Comparison of ENCODE assay signal across 13 cellular contexts in the genomic region with DNA sequence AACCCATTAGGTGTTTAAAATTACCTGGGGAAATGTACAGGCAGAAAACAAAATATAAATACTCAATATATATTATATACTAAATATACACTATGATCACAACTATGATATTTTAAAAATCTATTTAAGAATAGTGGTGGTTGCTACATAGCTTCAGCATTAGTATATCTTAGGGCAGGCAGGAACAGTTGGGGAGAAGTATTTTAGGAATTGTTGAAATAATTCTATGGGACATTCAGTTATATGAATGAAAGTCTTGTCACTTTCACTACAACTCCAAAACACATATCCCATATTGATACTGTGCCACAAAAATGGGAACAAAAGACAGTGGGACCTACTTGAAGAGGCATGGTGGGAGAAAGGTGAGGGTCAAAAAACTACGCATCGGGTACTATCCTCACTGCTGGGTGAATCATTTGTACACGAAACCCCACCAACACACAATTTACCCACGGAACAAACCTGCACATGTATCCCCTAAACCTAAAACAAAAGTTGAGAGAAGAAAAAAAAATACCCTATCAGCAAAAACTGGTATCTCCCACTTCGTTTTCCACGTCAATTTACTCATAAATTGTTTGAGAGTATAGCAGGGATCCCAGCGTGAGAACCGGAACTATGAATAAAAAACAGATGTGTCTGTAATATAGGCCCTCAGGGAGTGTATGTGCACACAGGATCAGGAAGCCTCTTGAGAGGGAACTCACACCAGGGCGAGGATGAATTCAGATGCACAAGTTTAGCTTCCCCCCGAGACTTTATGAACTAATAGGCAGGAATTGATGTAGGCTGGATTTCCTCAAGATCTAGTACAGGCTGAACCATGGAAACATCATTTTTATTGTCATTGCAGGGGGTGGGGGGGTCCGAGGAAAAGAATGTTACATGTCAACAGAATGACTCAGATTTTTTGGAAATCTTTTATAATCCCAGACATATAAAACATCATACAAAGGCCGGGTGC. TPM values are rescaled to one million over a fixed set of nuclear protein-coding genes. Genes with fewer than 3 reads are reported as not detected.
DNase-seq lines count a peak whose midpoint lies in the region; ATAC-seq and TF ChIP-seq lines count a peak whose summit lies in the region.
"Had no signal": no experiment of that assay in that cellular context is flagged by ENCODE, and none has a peak within 500 bp of the region (broad histone marks: within the 10 kb centered on the region; RNA-seq: fewer than 3 reads in every experiment).

No MANE protein-coding gene starts in this region.

- TF ChIP-seq EP300 in transverse colon (IDR thresholded peaks at IDR 0.05; ENCODE audit: low read depth) = no peak

- H3K27ac ChIP-seq in IMR-90 (ENCODE audit: insufficient read depth, low read length) (peak overlapping the region; percentile 30; the same call in 1 of the 2 replicates), transverse colon (peak overlapping the region; percentile 8 to 32 (median 28))

- BruUV-seq in IMR-90 (replicated peaks; lab: Mats Ljungman, UMichigan) (no TSS peak), Calu3 (replicated peaks; lab: Mats Ljungman, UMichigan) (no TSS peak)

- no peaks in the 10 kb centered on the region for H3K27me3 ChIP-seq in IMR-90 (ENCODE audit: control insufficient read depth, insufficient read depth, low read length)
- H3K27me3 ChIP-seq in transverse colon = no peaks in the 10 kb centered on the region
- H3K27me3 ChIP-seq: breast epithelium had no signal

- TF ChIP-seq CTCF in IMR-90 (conservative IDR thresholded peaks at IDR 0.05; ENCODE audit: low read depth, low read length) (no peak), choroid plexus epithelial cell (conservative IDR thresholded peaks at IDR 0.05; ENCODE audit: low read depth, low read length) (no peak), transverse colon (IDR thresholded peaks at IDR 0.05) (no peak), Calu3 (IDR thresholded peaks at IDR 0.05; ENCODE audit: unreplicated experiment) (no peak)

- H3K23ac ChIP-seq in IMR-90 (ENCODE audit: low read depth, low read length) = peak overlapping the region; percentile 69; the same call in 1 of the 2 replicates

- no peak overlapping the region for H3K4me3 Mint-ChIP-seq in Calu3 (ENCODE audit: low read depth, unreplicated experiment)
- H3K4me3 Mint-ChIP-seq: activated T-cell treated with anti-CD3 and anti-CD28 coated beads, Interleukin-2, amount 50 U/mL, for 72 hours; stimulated activated naive CD8-positive, alpha-beta T cell treated with anti-CD3 and anti-CD28 coated beads, Interleukin-15, Interleukin-2, amounts not matched to agents 100 ng/mL and 50 ng/mL, for 24 hours had no signal

- dilution Hi-C loops in IMR-90 (cut with HindIII; ENCODE audit: low sequenced_read_pairs, unreplicated experiment) = no loop called here

- intact Hi-C loops in IMR-90 (cut with micrococcal nuclease) (loop anchor here (5.0 kb wide), 3 partner anchors 33 to 183 kb away; partner anchors contain the start of gene KIF20B), transverse colon (cut with DNase I; ENCODE audit: low total_unique reads) (no loop called here), Calu3 (cut with micrococcal nuclease; ENCODE audit: unreplicated experiment) (no loop called here)

- H3K36me3 ChIP-seq in IMR-90 (ENCODE audit: control insufficient read depth, insufficient read depth, low read length) (no peaks in the 10 kb centered on the region), transverse colon (no peaks in the 10 kb centered on the region)
- H3K36me3 ChIP-seq: breast epithelium had no signal

- 88% methylated on average over 4 of the region's 12 CpGs; no CpG with 5 or more reads in 1 of the 2 experiments for WGBS in IMR-90 (ENCODE audit: extremely low coverage in 2 of 2, insufficient read length in 1 of 2), 2 experiments
- 70 to 79% methylated on average over 10 to 12 of the region's 12 CpGs for WGBS in transverse colon (ENCODE audit: low coverage in 1 of 2), 2 donors

- CTCF ChIA-PET in IMR-90 (lab: Yijun Ruan, JAX) (no interaction called here), Calu3 (lab: Charles Lee) (no interaction called here)

- peak overlapping the region; percentile 66 for H2AK9ac ChIP-seq in IMR-90 (replicated peaks; ENCODE audit: low read depth, low read length, poor library complexity)

- peak overlapping the region; percentile 36; the same call in 1 of the 2 replicates for H4K91ac ChIP-seq in IMR-90 (ENCODE audit: insufficient read depth, low read depth, low read length)

- TF ChIP-seq RAD21 in IMR-90 (IDR thresholded peaks at IDR 0.05; ENCODE audit: low read length) = no peak

- H3K9me3 ChIP-seq in IMR-90 (ENCODE audit: control insufficient read depth, insufficient read depth, low read length) (no peaks in the 10 kb centered on the region), transverse colon (no peaks in the 10 kb centered on the region)
- H3K9me3 ChIP-seq: breast epithelium had no signal

- peak overlapping the region; percentile 86; the same call in 2 of the 3 replicates for H2BK15ac ChIP-seq in IMR-90 (ENCODE audit: low read depth, low read length)

- H3K4ac ChIP-seq in IMR-90 (ENCODE audit: low read depth, low read length) = peak overlapping the region; percentile 73

- peak overlapping the region; percentile 79 for H2BK5ac ChIP-seq in IMR-90 (ENCODE audit: low read depth, low read length, poor library complexity, severe bottlenecking)

- peak overlapping the region; percentile 81; the same call in 1 of the 2 replicates for H3K18ac ChIP-seq in IMR-90 (ENCODE audit: low read depth, low read length)

- H2BK20ac ChIP-seq in IMR-90 (ENCODE audit: low read depth, low read length) = peak overlapping the region; percentile 95

- H3K4me1 ChIP-seq in IMR-90 (ENCODE audit: control insufficient read depth, insufficient read depth, low read length) (peaks cover 29% of the 10 kb centered on the region), transverse colon (peaks cover 0 to 10% (median 0%) of the 10 kb centered on the region in 4 donors)
- H3K4me1 ChIP-seq: breast epithelium had no signal

- peak; percentile 6; the same call in 1 of the 2 replicates for ATAC-seq in IMR-90 (ENCODE audit: low read depth)
- ATAC-seq: activated T-cell treated with anti-CD3 and anti-CD28 coated beads, Interleukin-2, amount 50 U/mL, for 72 hours had no signal

- no peaks in the 10 kb centered on the region for H3K36me3 Mint-ChIP-seq in Calu3 (ENCODE audit: insufficient read depth, unreplicated experiment)

- H3K9me3 Mint-ChIP-seq in Calu3 (ENCODE audit: low read depth, unreplicated experiment) = no peaks in the 10 kb centered on the region
- H3K9me3 Mint-ChIP-seq: activated T-cell treated with anti-CD3 and anti-CD28 coated beads, Interleukin-2, amount 50 U/mL, for 72 hours; stimulated activated naive CD8-positive, alpha-beta T cell treated with anti-CD3 and anti-CD28 coated beads, Interleukin-15, Interleukin-2, amounts not matched to agents 100 ng/mL and 50 ng/mL, for 24 hours had no signal

- in situ Hi-C loops in IMR-90 (cut with MboI; ENCODE audit: low sequenced_read_pairs) (no loop called here), transverse colon (cut with MboI; ENCODE audit: low pct_ligation_motif_present in 1 of 4, low pct_unique_long_range_greater_than_20kb in 1 of 4, low sequenced_read_pairs in 3 of 4) (no loop called here)

- 0 out of 4 replicates have a peak, but pooled peaks cover 0 to under 1% of the 10 kb centered on the region in 2 experiments for H3K79me1 ChIP-seq in IMR-90 (ENCODE audit: low read depth in 1 of 2, low read length in 2 of 2)

- no peak overlapping the region for H3K4me3 ChIP-seq in IMR-90 (ENCODE audit: insufficient read depth, low read depth, low read length)
- H3K4me3 ChIP-seq in choroid plexus epithelial cell (ENCODE audit: low read depth, low read length) = no peak overlapping the region
- no peak overlapping the region for H3K4me3 ChIP-seq in transverse colon
- H3K4me3 ChIP-seq: breast epithelium had no signal

- H3K56ac ChIP-seq in IMR-90 (ENCODE audit: extremely low read depth, insufficient read depth, low read length) = no peak overlapping the region

- H3K4me1 Mint-ChIP-seq in Calu3 (ENCODE audit: low read depth, unreplicated experiment) = peaks cover 14% of the 10 kb centered on the region

- no peak overlapping the region for H3K27ac Mint-ChIP-seq in Calu3 (ENCODE audit: unreplicated experiment)
- H3K27ac Mint-ChIP-seq: activated T-cell treated with anti-CD3 and anti-CD28 coated beads, Interleukin-2, amount 50 U/mL, for 72 hours; stimulated activated naive CD8-positive, alpha-beta T cell treated with anti-CD3 and anti-CD28 coated beads, Interleukin-15, Interleukin-2, amounts not matched to agents 100 ng/mL and 50 ng/mL, for 24 hours had no signal

- peak overlapping the region; percentile 50; the same call in 1 of the 2 replicates for H3K14ac ChIP-seq in IMR-90 (replicated peaks; ENCODE audit: low read depth, low read length)

- H2BK120ac ChIP-seq in IMR-90 (ENCODE audit: low read depth, low read length) = peak overlapping the region; percentile 96

- H3K4me2 ChIP-seq in IMR-90 (ENCODE audit: low read depth, low read length) = peak overlapping the region; percentile 35; the same call in 1 of the 2 replicates

- H2AFZ ChIP-seq in IMR-90 (replicated peaks; ENCODE audit: low read length, poor library complexity) = no peak overlapping the region

- no peaks in the 10 kb centered on the region for H3K27me3 Mint-ChIP-seq in Calu3 (ENCODE audit: unreplicated experiment)

- H3K9ac ChIP-seq in IMR-90 (ENCODE audit: low read depth, low read length) = no peak overlapping the region

- TF ChIP-seq POLR2A in IMR-90 (IDR thresholded peaks at IDR 0.05; ENCODE audit: low read depth, low read length) (no peak), transverse colon (IDR thresholded peaks at IDR 0.05) (no peak)

- H4K5ac ChIP-seq in IMR-90 (ENCODE audit: low read depth, low read length) = peak overlapping the region; percentile 64; the same call in 1 of the 2 replicates

- peak overlapping the region; percentile 65; the same call in 1 of the 2 replicates for H2AK5ac ChIP-seq in IMR-90 (ENCODE audit: low read depth, low read length)

- peak overlapping the region; percentile 35 to 63; a peak in 2 of 4 replicates for H4K8ac ChIP-seq in IMR-90 (ENCODE audit: low read depth in 2 of 2, low read length in 2 of 2)

- H4K20me1 ChIP-seq in IMR-90 (ENCODE audit: insufficient read depth, low read length) = no peaks in the 10 kb centered on the region

- H3K9me1 ChIP-seq in IMR-90 (ENCODE audit: insufficient read depth, low read length) = peaks cover 17% of the 10 kb centered on the region

- POLR2A ChIA-PET in IMR-90 (lab: Charles Lee; ENCODE audit: unreplicated experiment) = no interaction called here

- DNase-seq in IMR-90 = peak; percentile 46
- peak; percentile 97 for DNase-seq in choroid plexus epithelial cell (ENCODE audit: low read depth)
- DNase-seq in iris pigment epithelial cell (ENCODE audit: low read depth) = peak; percentile 96
- no peak for DNase-seq in transverse colon
- DNase-seq in NCI-H2227 treated with DMSO at 0.1 percent for 48 hours (lab: John Stamatoyannopoulos, UW) = no peak
- no peak for DNase-seq in NAMALWA (ENCODE audit: low spot score)
- DNase-seq in Calu3 = no peak
- DNase-seq: activated T-cell treated with anti-CD3 and anti-CD28 coated beads, Interleukin-2, amount 50 U/mL, for 72 hours; DMS79 treated with DMSO at 0.1 percent for 48 hours; SIG-M5; stimulated activated CD4-positive, alpha-beta T cell treated with anti-CD3 and anti-CD28 coated beads, Interleukin-4, amount 100 ng/mL, for 1 hour had no signal

RNA-seq across cellular contexts. Expression of gene SLC16A12, which starts 16.2 kb away (rescaled TPM):
- total RNA-seq in IMR-90 (2012; rRNA removed) (1.6 and 2.2 TPM in 2 replicates), transverse colon (1 to 10 TPM in 1 of 4 donors, under 1 TPM in 2, not detected in 1; 0.27 to 7.6 (median 0.48) TPM), Calu3 (2022) (1.0 and 1.2 TPM in 2 replicates)
- polyA plus RNA-seq in IMR-90 (2012; rRNA removed) = 1.0 and 1.4 TPM in 2 replicates
- polyA plus RNA-seq in IMR-90 (2012; cell fraction: cytosol; rRNA removed) = 0.45 and 0.50 TPM in 2 replicates
- polyA plus RNA-seq in IMR-90 (2012; cell fraction: nucleus; rRNA removed; ENCODE audit: low replicate concordance) = 0.26 and 1.4 TPM in 2 replicates
- total RNA-seq: activated T-cell treated with anti-CD3 and anti-CD28 coated beads, Interleukin-2, amount 50 U/mL, for 72 hours had no signal

Comparison
In these comparisons a context has a peak if more than half of its experiments do, and no peak if none do; other contexts are left out.
1. DNase-seq: peak in IMR-90 (single experiment), choroid plexus epithelial cell (single experiment) and iris pigment epithelial cell (single experiment); none in transverse colon (single experiment), NCI-H2227 treated with DMSO at 0.1 percent for 48 hours (single experiment), NAMALWA (single experiment) and Calu3 (single experiment).